In genomic region chrX:106726485-106727437, GRCh38 we compare ENCODE assay signal across 8 cellular contexts. TPM values are rescaled to one million over a fixed set of nuclear protein-coding genes. Genes with fewer than 3 reads are reported as not detected.
DNase-seq lines count a peak whose midpoint lies in the region; ATAC-seq and TF ChIP-seq lines count a peak whose summit lies in the region.

RNF128 (plus strand) TSS chrX:106726701; CDS start chrX:106726914, 213 bp downstream.

- H3K4me1 Mint-ChIP-seq in activated CD8-positive, alpha-beta T cell treated with anti-CD3 and anti-CD28 coated beads, Interleukin-2, amount 10 ng/mL, durations not matched to agents 7 days and 5 days (ENCODE audit: low read depth): no peaks in the 10 kb centered on the region

- DNase-seq in D341Med (ENCODE audit: low spot score) (peak; percentile 9), LoVo (ENCODE audit: low spot score) (peak; percentile 60), neuronal stem cell (ENCODE audit: low spot score) (no peak)
- peak; percentile 20 for DNase-seq in activated CD8-positive, alpha-beta T cell treated with anti-CD3 and anti-CD28 coated beads, Interleukin-2, amount 10 ng/mL, durations not matched to agents 7 days and 5 days

- H3K79me1 ChIP-seq in neuronal stem cell (ENCODE audit: low read depth, low read length): no peaks in the 10 kb centered on the region

- no peak for TF ChIP-seq CTCF in gastroesophageal sphincter (IDR thresholded peaks at IDR 0.05)

- no peak within 1 kb of the TSS for H4K91ac ChIP-seq in neuronal stem cell (ENCODE audit: low read depth, low read length, poor library complexity)

- H3K9me3 ChIP-seq in gastroesophageal sphincter (no peaks in the 10 kb centered on the region), neuronal stem cell (replicated peaks in 1 of 2; ENCODE audit: control insufficient read depth in 2 of 2, insufficient read depth in 1 of 2, low read depth in 1 of 2, low read length in 2 of 2) (no peaks in the 10 kb centered on the region)

- H2BK5ac ChIP-seq in neuronal stem cell (ENCODE audit: low read length): no peak within 1 kb of the TSS

- no peak within 1 kb of the TSS for H3K27ac ChIP-seq in gastroesophageal sphincter
- no peak within 1 kb of the TSS for H3K27ac ChIP-seq in neuronal stem cell (replicated peaks; ENCODE audit: low read length)

- H3K23ac ChIP-seq in neuronal stem cell (ENCODE audit: low read depth, low read length, poor library complexity): peak within 1 kb of the TSS; percentile 65

- POLR2A ChIA-PET in activated CD8-positive, alpha-beta T cell treated with anti-CD3 and anti-CD28 coated beads, Interleukin-2, amount 10 ng/mL, durations not matched to agents 7 days and 5 days (lab: Charles Lee): no interaction called here

- no peaks in the 10 kb centered on the region for H3K9me3 Mint-ChIP-seq in activated CD8-positive, alpha-beta T cell treated with anti-CD3 and anti-CD28 coated beads, Interleukin-2, amount 10 ng/mL, durations not matched to agents 7 days and 5 days (ENCODE audit: insufficient read depth)

- ATAC-seq in activated CD8-positive, alpha-beta T cell treated with anti-CD3 and anti-CD28 coated beads, Interleukin-2, amount 10 ng/mL, durations not matched to agents 7 days and 5 days: no peak
- ATAC-seq in gastroesophageal sphincter (peak; percentile 48), GM19455 (IDR thresholded peaks at IDR 0.05; ENCODE audit: unreplicated experiment) (no peak), HG03342 (IDR thresholded peaks at IDR 0.05; ENCODE audit: unreplicated experiment) (no peak), GM18502 (IDR thresholded peaks at IDR 0.05; ENCODE audit: poor library complexity, unreplicated experiment) (no peak)

- no peak for TF ChIP-seq POLR2A in gastroesophageal sphincter (IDR thresholded peaks at IDR 0.05)

- CTCF ChIA-PET in activated CD8-positive, alpha-beta T cell treated with anti-CD3 and anti-CD28 coated beads, Interleukin-2, amount 10 ng/mL, durations not matched to agents 7 days and 5 days (lab: Charles Lee): no interaction called here

- H3K27ac Mint-ChIP-seq in activated CD8-positive, alpha-beta T cell treated with anti-CD3 and anti-CD28 coated beads, Interleukin-2, amount 10 ng/mL, durations not matched to agents 7 days and 5 days: no peak within 1 kb of the TSS

- H3K4me3 ChIP-seq in gastroesophageal sphincter (peak within 1 kb of the TSS; percentile 19 to 49), neuronal stem cell (ENCODE audit: low read length in 2 of 2) (peak within 1 kb of the TSS; percentile 34 to 83)

- WGBS in gastroesophageal sphincter (ENCODE audit: low coverage in 1 of 2), 2 donors: 3 to 33% methylated on average over 8 of the region's 79 CpGs
- no CpG with 5 or more reads among the region's 79 CpGs for WGBS in neuronal stem cell (ENCODE audit: extremely low coverage in 2 of 2, insufficient read length in 2 of 2, insufficient replicate concordance in 1 of 2), 2 donors

- peaks cover 30% of the 10 kb centered on the region for H3K27me3 Mint-ChIP-seq in activated CD8-positive, alpha-beta T cell treated with anti-CD3 and anti-CD28 coated beads, Interleukin-2, amount 10 ng/mL, durations not matched to agents 7 days and 5 days (ENCODE audit: low read depth)

- H3K18ac ChIP-seq in neuronal stem cell (ENCODE audit: low read length): peak within 1 kb of the TSS; percentile 71

- H2BK15ac ChIP-seq in neuronal stem cell (ENCODE audit: low read length): no peak within 1 kb of the TSS

- H4K8ac ChIP-seq in neuronal stem cell (ENCODE audit: low read depth, low read length): no peak within 1 kb of the TSS

- peak within 1 kb of the TSS; percentile 96 for H3K4me2 ChIP-seq in neuronal stem cell (ENCODE audit: insufficient read depth, low read length, poor library complexity, severe bottlenecking)

- peak within 1 kb of the TSS; percentile 83 for H2AFZ ChIP-seq in neuronal stem cell (ENCODE audit: low read length)

- H3K4me3 Mint-ChIP-seq in activated CD8-positive, alpha-beta T cell treated with anti-CD3 and anti-CD28 coated beads, Interleukin-2, amount 10 ng/mL, durations not matched to agents 7 days and 5 days: peak within 1 kb of the TSS; percentile 46

- no peak within 1 kb of the TSS for H2BK120ac ChIP-seq in neuronal stem cell (ENCODE audit: low read depth, low read length)

- no peak within 1 kb of the TSS for H2AK5ac ChIP-seq in neuronal stem cell (ENCODE audit: low read depth, low read length)

- H3K36me3 Mint-ChIP-seq in activated CD8-positive, alpha-beta T cell treated with anti-CD3 and anti-CD28 coated beads, Interleukin-2, amount 10 ng/mL, durations not matched to agents 7 days and 5 days (ENCODE audit: low read depth): no peaks in the 10 kb centered on the region

- H3K9ac ChIP-seq in neuronal stem cell (ENCODE audit: low read depth, low read length, poor library complexity): peak within 1 kb of the TSS; percentile 60

- H3K4ac ChIP-seq in neuronal stem cell (ENCODE audit: low read length): no peak within 1 kb of the TSS

- H2BK12ac ChIP-seq in neuronal stem cell (ENCODE audit: low read length): no peak within 1 kb of the TSS

- H3K27me3 ChIP-seq in gastroesophageal sphincter (peaks cover 13% of the 10 kb centered on the region), neuronal stem cell (ENCODE audit: control insufficient read depth in 3 of 3, insufficient read depth in 3 of 3, low read depth in 1 of 3, low read length in 3 of 3) (peaks cover 2 to 69% (median 17%) of the 10 kb centered on the region in 3 experiments)

- H3K14ac ChIP-seq in neuronal stem cell (ENCODE audit: low read length): no peak within 1 kb of the TSS

- TF ChIP-seq EP300 in gastroesophageal sphincter (IDR thresholded peaks at IDR 0.05): no peak

- H3K36me3 ChIP-seq in gastroesophageal sphincter: no peaks in the 10 kb centered on the region
- no peaks in the 10 kb centered on the region for H3K36me3 ChIP-seq in neuronal stem cell (replicated peaks in 1 of 2; ENCODE audit: control insufficient read depth in 2 of 2, insufficient read depth in 2 of 2, low read length in 2 of 2)

- H3K4me1 ChIP-seq in gastroesophageal sphincter (peaks cover 0 to 12% (median 0%) of the 10 kb centered on the region in 3 donors), neuronal stem cell (ENCODE audit: control insufficient read depth in 2 of 2, insufficient read depth in 1 of 2, low read depth in 1 of 2, low read length in 2 of 2) (no peaks in the 10 kb centered on the region)

RNA-seq across cellular contexts. Expression of gene RNF128, which starts in this region (rescaled TPM):
- total RNA-seq in activated CD8-positive, alpha-beta T cell treated with anti-CD3 and anti-CD28 coated beads, Interleukin-2, amount 10 ng/mL, durations not matched to agents 7 days and 5 days: not detected
- total RNA-seq in gastroesophageal sphincter: under 1 TPM in 2 of 4 donors, not detected in 2; 0.27 to 0.72 TPM
- 0.18 TPM for polyA plus RNA-seq in neuronal stem cell (2013, experiment 1 of 2)
- 0.17 TPM for polyA plus RNA-seq in neuronal stem cell (2013, experiment 2 of 2)

Comparison
In these comparisons a context has a peak if more than half of its experiments do, and no peak if none do; other contexts are left out.
1. Peak in DNase-seq in activated CD8-positive, alpha-beta T cell treated with anti-CD3 and anti-CD28 coated beads, Interleukin-2, amount 10 ng/mL, durations not matched to agents 7 days and 5 days; RNA of the gene not detected or under 1 TPM.
2. Peak in ATAC-seq and H3K4me3 ChIP-seq in gastroesophageal sphincter; RNA of the gene not detected or under 1 TPM.